ENCODE assay signal across 8 cellular contexts in the genomic region with DNA sequence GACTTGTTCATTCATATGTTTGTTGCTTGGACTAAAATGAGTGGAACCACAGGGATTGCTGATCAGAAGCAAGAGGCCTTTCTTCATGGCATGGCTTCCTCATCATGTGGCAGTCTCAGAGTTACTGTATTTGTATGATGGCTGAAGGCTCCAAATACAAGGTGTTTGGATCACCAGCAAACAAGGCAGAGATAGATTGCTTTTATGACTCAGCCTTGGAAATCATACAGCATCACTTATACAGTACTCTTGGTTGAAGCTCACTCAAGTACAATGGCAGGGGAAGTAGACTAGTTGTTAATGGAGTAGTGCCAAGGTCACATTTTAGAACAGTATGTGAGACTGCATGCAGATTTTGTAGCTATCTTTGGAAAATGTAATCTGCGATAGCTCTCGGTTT. TPM values are rescaled to one million over a fixed set of nuclear protein-coding genes. Genes with fewer than 3 reads are reported as not detected.
DNase-seq lines count a peak whose midpoint lies in the region; ATAC-seq, FAIRE-seq and TF ChIP-seq lines count a peak whose summit lies in the region.

No MANE protein-coding gene starts in this region.

- H3K27ac ChIP-seq in A549: no peak overlapping the region

- H3K9me3 Mint-ChIP-seq in activated T-helper 17 cell treated with anti-CD3 and anti-CD28 coated beads, Interleukin-2, amount 50 U/mL, for 72 hours: no peaks in the 10 kb centered on the region
- no peaks in the 10 kb centered on the region for H3K9me3 Mint-ChIP-seq in immature natural killer cell

- POLR2A ChIA-PET in A549 (lab: Yijun Ruan, JAX): interaction anchor here (1.5 kb wide), 1 partner anchor 9 kb away, joined by 7 read pairs; no protein-coding TSS in a partner anchor

- H3K4me1 ChIP-seq in A549: peaks cover 22% of the 10 kb centered on the region

- H3K36me3 Mint-ChIP-seq in activated T-helper 17 cell treated with anti-CD3 and anti-CD28 coated beads, Interleukin-2, amount 50 U/mL, for 72 hours (ENCODE audit: low read depth): peaks cover 86% of the 10 kb centered on the region
- H3K36me3 Mint-ChIP-seq in immature natural killer cell: peaks cover 0 to 7% (median 4%) of the 10 kb centered on the region in 3 donors

- TF ChIP-seq POLR2A in A549 (IDR thresholded peaks at IDR 0.05; ENCODE audit: low read length): no peak

- CTCF ChIA-PET in A549 (lab: Yijun Ruan, JAX): interaction anchor here (1.6 kb wide), 1 partner anchor 71 kb away, joined by 7 read pairs; no protein-coding TSS in a partner anchor

- peak overlapping the region; percentile 34 for H3K27ac Mint-ChIP-seq in activated T-helper 17 cell treated with anti-CD3 and anti-CD28 coated beads, Interleukin-2, amount 50 U/mL, for 72 hours
- H3K27ac Mint-ChIP-seq in immature natural killer cell: peak overlapping the region in 5 of 6 donors; percentile 7 to 45 (median 21)

- FAIRE-seq in A549 (lab: Jason Lieb, UNC) (no peak), GM19239 (lab: Jason Lieb, UNC) (peak; percentile 66)

- 93% methylated on average over 2 of the region's 2 CpGs for WGBS in A549 (ENCODE audit: missing lambda C conversion rate)

- 0 out of 3 replicates have a peak overlapping the region, but pooled peaks have one; percentile 11 for H3K4me2 ChIP-seq in A549

- no peak for TF ChIP-seq EP300 in A549 (IDR thresholded peaks at IDR 0.05)

- no peaks in the 10 kb centered on the region for H3K9me3 ChIP-seq in A549

- H3K4me1 Mint-ChIP-seq in activated T-helper 17 cell treated with anti-CD3 and anti-CD28 coated beads, Interleukin-2, amount 50 U/mL, for 72 hours: peaks cover 22% of the 10 kb centered on the region
- peaks cover 77 to 84% of the 10 kb centered on the region in 2 donors for H3K4me1 Mint-ChIP-seq in immature natural killer cell

- no peak for DNase-seq in A549 (ENCODE audit: low read depth in 1 of 2, low spot score in 1 of 2)
- no peak for DNase-seq in GM19239 (ENCODE audit: insufficient read length, low spot score)
- no peak for DNase-seq in immature natural killer cell
- no peak for DNase-seq in NCI-H1105 treated with DMSO at 0.1 percent for 48 hours (lab: John Stamatoyannopoulos, UW)
- DNase-seq in GM19240 (ENCODE audit: insufficient read length, low spot score): no peak
- DNase-seq in NCI-H345 treated with DMSO at 0.1 percent for 48 hours (lab: John Stamatoyannopoulos, UW; ENCODE audit: unreplicated experiment): no peak

- H3K4me3 ChIP-seq in A549: no peak overlapping the region

- no peaks in the 10 kb centered on the region for H3K27me3 Mint-ChIP-seq in activated T-helper 17 cell treated with anti-CD3 and anti-CD28 coated beads, Interleukin-2, amount 50 U/mL, for 72 hours
- H3K27me3 Mint-ChIP-seq in immature natural killer cell (ENCODE audit: low read depth in 3 of 3): no peaks in the 10 kb centered on the region

- no peak for TF ChIP-seq RAD21 in A549 (conservative IDR thresholded peaks at IDR 0.05 in 1 of 2, IDR thresholded peaks at IDR 0.05 in 1 of 2)

- ATAC-seq in A549 (peak in 1 of 2 experiments; percentile 56; a peak in 4 of 6 replicates), HG02938 (IDR thresholded peaks at IDR 0.05; ENCODE audit: unreplicated experiment) (no peak)
- peak; percentile 64 for ATAC-seq in activated T-helper 17 cell treated with anti-CD3 and anti-CD28 coated beads, Interleukin-2, amount 50 U/mL, for 72 hours (replicated peaks)

- no peak for TF ChIP-seq CTCF in A549 (IDR thresholded peaks at IDR 0.05)

- peak overlapping the region; percentile 26 for H3K4me3 Mint-ChIP-seq in activated T-helper 17 cell treated with anti-CD3 and anti-CD28 coated beads, Interleukin-2, amount 50 U/mL, for 72 hours
- H3K4me3 Mint-ChIP-seq in immature natural killer cell: peak overlapping the region in 1 of 5 donors; percentile 6

TF ChIP-seq in A549, 52 proteins besides CTCF, POLR2A, EP300 and RAD21:
- TF ChIP-seq SREBF2 (IDR thresholded peaks at IDR 0.05) (no peak), BHLHE40 (IDR thresholded peaks at IDR 0.05; ENCODE audit: low read depth, low read length) (no peak), HEYL (CRISPR knock-in tag; IDR thresholded peaks at IDR 0.05) (no peak), MAFK (IDR thresholded peaks at IDR 0.05; ENCODE audit: partially characterized antibody) (no peak), RNF2 (IDR thresholded peaks at IDR 0.05; ENCODE audit: borderline replicate concordance, low read depth) (no peak), CHD2 (IDR thresholded peaks at IDR 0.05; ENCODE audit: low read length, partially characterized antibody) (no peak), ZNF302 (CRISPR knock-in tag; IDR thresholded peaks at IDR 0.05) (no peak)

RNA-seq across cellular contexts. Expression of a gene that starts 16.6 kb away (rescaled TPM):
- polyA plus RNA-seq in A549 (2011; rRNA removed) (224 and 255 TPM in 2 replicates), A549 (2017; fragmentation: RNase III; extraction: RNeasy Plus Mini Kit Qiagen cat#74134 plus additional on column Dnase treatment) (159 to 178 TPM (median 165 TPM) in 3 replicates), immature natural killer cell (10 to 100 TPM; 27.8 to 71.2 (median 43.3) TPM)
- polyA plus RNA-seq in A549 (2012; cell fraction: cytosol; rRNA removed): 65.3 and 85.5 TPM in 2 replicates
- polyA plus RNA-seq in A549 (2012; cell fraction: nucleus; rRNA removed): 86.8 and 107 TPM in 2 replicates
- 349 and 390 TPM in 2 replicates for polyA minus RNA-seq in A549 (2011; rRNA and poly(A)+ RNA removed)
- 100 to 1,000 TPM; 151 to 262 TPM for total RNA-seq in activated T-helper 17 cell treated with anti-CD3 and anti-CD28 coated beads, Interleukin-2, amount 50 U/mL, for 72 hours

RNA-seq across cellular contexts. Expression of a gene that starts 37.3 kb away (rescaled TPM):
- polyA plus RNA-seq in A549 (2011; rRNA removed): 57.1 and 59.3 TPM in 2 replicates
- 33.2 and 40.2 TPM in 2 replicates for polyA plus RNA-seq in A549 (2012; cell fraction: cytosol; rRNA removed)
- 79.7 and 94.3 TPM in 2 replicates for polyA plus RNA-seq in A549 (2012; cell fraction: nucleus; rRNA removed)
- polyA plus RNA-seq in A549 (2017; fragmentation: RNase III; extraction: RNeasy Plus Mini Kit Qiagen cat#74134 plus additional on column Dnase treatment): 37.6 to 44.6 TPM (median 38.6 TPM) in 3 replicates
- 102 and 107 TPM in 2 replicates for polyA minus RNA-seq in A549 (2011; rRNA and poly(A)+ RNA removed)
- total RNA-seq in activated T-helper 17 cell treated with anti-CD3 and anti-CD28 coated beads, Interleukin-2, amount 50 U/mL, for 72 hours: 100 to 1,000 TPM; 113 to 138 TPM
- polyA plus RNA-seq in immature natural killer cell: 10 to 100 TPM in 2 of 3 donors, 1 to 10 TPM in 1; 7.7 to 31.8 (median 16.8) TPM
